ENCODE assay signal across 1 cellular context in the genomic region with DNA sequence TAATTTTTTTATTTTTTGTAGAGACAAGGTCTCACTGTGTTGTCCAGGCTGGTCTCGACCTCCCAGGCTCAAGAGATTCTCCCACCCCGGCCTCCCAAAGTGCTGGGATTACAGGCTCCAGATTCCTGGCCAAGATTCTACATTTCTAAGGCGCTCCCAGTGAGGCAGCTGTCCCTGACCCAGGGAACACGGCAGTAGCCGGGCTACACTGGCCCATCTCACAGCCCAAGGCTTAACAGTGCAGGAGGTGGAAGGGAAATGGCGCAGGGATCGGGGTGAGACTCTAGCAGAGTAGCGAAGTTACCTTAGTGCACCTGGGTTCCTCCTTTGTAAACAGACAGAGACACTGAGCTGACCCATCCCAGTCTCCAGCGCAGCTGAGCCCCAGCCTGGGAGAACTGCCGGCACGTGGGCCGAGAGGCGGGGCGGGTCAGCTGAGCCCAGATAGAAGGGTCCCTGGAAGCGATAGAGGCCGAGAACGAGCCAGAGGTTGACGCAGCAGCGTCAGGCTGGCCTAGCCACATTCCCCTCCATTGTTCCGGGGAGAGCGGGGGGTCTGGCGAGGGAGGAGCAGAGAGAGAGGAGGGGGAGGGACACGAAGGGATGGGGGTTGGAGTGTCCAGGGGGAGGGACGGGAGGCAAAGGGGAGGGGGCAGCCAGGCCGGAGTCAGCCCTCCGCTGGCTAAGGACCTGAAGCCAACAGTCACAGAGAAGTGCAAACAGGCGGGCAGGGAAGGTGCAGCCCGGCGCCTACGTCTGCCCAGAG.
TF ChIP-seq lines count a peak whose summit lies in the region.

No MANE protein-coding gene starts in this region.

TF ChIP-seq in K562, 482 proteins besides CTCF, POLR2A, EP300 and RAD21 (continued from another document and continues in another):
- TF ChIP-seq CCNT2 (IDR thresholded peaks at IDR 0.05; ENCODE audit: borderline replicate concordance, extremely low read depth, insufficient read length, low read depth, low read length) (no peak), ZBED1 (IDR thresholded peaks at IDR 0.05) (no peak), POLR2G (IDR thresholded peaks at IDR 0.05; ENCODE audit: low read depth, low read length) (no peak), BDP1 (IDR thresholded peaks at IDR 0.05; ENCODE audit: insufficient read depth, insufficient read length) (no peak), ZBTB17 (CRISPR knock-in tag; IDR thresholded peaks at IDR 0.05) (no peak), TAF9B (IDR thresholded peaks at IDR 0.05; ENCODE audit: partially characterized antibody) (peak; percentile 42), DPF2 (IDR thresholded peaks at IDR 0.05) (no peak), KLF1 (tag; IDR thresholded peaks at IDR 0.05) (no peak), STAT5A (IDR thresholded peaks at IDR 0.05; ENCODE audit: borderline replicate concordance, low read length) (no peak), ZNF668 (CRISPR knock-in tag; IDR thresholded peaks at IDR 0.05) (no peak), MTA3 (IDR thresholded peaks at IDR 0.05; ENCODE audit: borderline replicate concordance) (no peak), ZNF224 (CRISPR knock-in tag; IDR thresholded peaks at IDR 0.05) (no peak), ZNF830 (CRISPR knock-in tag; IDR thresholded peaks at IDR 0.05) (no peak), ZNF79 (CRISPR knock-in tag; IDR thresholded peaks at IDR 0.05; ENCODE audit: low read depth) (no peak), KLF6 (CRISPR knock-in tag; IDR thresholded peaks at IDR 0.05; ENCODE audit: borderline replicate concordance) (no peak), ZNF764 (CRISPR knock-in tag; IDR thresholded peaks at IDR 0.05; ENCODE audit: low read depth) (no peak), ZNF3 (CRISPR knock-in tag; IDR thresholded peaks at IDR 0.05) (no peak), ZNF133 (CRISPR knock-in tag; IDR thresholded peaks at IDR 0.05) (no peak), FOXA1 (IDR thresholded peaks at IDR 0.05; ENCODE audit: borderline replicate concordance) (no peak), ARID1B (IDR thresholded peaks at IDR 0.05) (no peak)
- TF ChIP-seq, protein P1, sequence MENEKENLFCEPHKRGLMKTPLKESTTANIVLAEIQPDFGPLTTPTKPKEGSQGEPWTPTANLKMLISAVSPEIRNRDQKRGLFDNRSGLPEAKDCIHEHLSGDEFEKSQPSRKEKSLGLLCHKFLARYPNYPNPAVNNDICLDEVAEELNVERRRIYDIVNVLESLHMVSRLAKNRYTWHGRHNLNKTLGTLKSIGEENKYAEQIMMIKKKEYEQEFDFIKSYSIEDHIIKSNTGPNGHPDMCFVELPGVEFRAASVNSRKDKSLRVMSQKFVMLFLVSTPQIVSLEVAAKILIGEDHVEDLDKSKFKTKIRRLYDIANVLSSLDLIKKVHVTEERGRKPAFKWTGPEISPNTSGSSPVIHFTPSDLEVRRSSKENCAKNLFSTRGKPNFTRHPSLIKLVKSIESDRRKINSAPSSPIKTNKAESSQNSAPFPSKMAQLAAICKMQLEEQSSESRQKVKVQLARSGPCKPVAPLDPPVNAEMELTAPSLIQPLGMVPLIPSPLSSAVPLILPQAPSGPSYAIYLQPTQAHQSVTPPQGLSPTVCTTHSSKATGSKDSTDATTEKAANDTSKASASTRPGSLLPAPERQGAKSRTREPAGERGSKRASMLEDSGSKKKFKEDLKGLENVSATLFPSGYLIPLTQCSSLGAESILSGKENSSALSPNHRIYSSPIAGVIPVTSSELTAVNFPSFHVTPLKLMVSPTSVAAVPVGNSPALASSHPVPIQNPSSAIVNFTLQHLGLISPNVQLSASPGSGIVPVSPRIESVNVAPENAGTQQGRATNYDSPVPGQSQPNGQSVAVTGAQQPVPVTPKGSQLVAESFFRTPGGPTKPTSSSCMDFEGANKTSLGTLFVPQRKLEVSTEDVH (IDR thresholded peaks at IDR 0.05; ENCODE audit: low read depth, partially characterized antibody), result no peak
- TF ChIP-seq, protein P2, sequence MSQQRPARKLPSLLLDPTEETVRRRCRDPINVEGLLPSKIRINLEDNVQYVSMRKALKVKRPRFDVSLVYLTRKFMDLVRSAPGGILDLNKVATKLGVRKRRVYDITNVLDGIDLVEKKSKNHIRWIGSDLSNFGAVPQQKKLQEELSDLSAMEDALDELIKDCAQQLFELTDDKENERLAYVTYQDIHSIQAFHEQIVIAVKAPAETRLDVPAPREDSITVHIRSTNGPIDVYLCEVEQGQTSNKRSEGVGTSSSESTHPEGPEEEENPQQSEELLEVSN (IDR thresholded peaks at IDR 0.05; ENCODE audit: borderline replicate concordance in 1 of 2, extremely low read depth in 1 of 2, insufficient read depth in 1 of 2, insufficient read length in 1 of 2, low read depth in 1 of 2, low read length in 1 of 2, poor library complexity in 1 of 2, severe bottlenecking in 1 of 2), result peak; percentile 14 to 24
- TF ChIP-seq, protein P3, sequence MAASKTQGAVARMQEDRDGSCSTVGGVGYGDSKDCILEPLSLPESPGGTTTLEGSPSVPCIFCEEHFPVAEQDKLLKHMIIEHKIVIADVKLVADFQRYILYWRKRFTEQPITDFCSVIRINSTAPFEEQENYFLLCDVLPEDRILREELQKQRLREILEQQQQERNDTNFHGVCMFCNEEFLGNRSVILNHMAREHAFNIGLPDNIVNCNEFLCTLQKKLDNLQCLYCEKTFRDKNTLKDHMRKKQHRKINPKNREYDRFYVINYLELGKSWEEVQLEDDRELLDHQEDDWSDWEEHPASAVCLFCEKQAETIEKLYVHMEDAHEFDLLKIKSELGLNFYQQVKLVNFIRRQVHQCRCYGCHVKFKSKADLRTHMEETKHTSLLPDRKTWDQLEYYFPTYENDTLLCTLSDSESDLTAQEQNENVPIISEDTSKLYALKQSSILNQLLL (CRISPR knock-in tag; IDR thresholded peaks at IDR 0.05; ENCODE audit: borderline replicate concordance), result no peak
- TF ChIP-seq, protein P4, sequence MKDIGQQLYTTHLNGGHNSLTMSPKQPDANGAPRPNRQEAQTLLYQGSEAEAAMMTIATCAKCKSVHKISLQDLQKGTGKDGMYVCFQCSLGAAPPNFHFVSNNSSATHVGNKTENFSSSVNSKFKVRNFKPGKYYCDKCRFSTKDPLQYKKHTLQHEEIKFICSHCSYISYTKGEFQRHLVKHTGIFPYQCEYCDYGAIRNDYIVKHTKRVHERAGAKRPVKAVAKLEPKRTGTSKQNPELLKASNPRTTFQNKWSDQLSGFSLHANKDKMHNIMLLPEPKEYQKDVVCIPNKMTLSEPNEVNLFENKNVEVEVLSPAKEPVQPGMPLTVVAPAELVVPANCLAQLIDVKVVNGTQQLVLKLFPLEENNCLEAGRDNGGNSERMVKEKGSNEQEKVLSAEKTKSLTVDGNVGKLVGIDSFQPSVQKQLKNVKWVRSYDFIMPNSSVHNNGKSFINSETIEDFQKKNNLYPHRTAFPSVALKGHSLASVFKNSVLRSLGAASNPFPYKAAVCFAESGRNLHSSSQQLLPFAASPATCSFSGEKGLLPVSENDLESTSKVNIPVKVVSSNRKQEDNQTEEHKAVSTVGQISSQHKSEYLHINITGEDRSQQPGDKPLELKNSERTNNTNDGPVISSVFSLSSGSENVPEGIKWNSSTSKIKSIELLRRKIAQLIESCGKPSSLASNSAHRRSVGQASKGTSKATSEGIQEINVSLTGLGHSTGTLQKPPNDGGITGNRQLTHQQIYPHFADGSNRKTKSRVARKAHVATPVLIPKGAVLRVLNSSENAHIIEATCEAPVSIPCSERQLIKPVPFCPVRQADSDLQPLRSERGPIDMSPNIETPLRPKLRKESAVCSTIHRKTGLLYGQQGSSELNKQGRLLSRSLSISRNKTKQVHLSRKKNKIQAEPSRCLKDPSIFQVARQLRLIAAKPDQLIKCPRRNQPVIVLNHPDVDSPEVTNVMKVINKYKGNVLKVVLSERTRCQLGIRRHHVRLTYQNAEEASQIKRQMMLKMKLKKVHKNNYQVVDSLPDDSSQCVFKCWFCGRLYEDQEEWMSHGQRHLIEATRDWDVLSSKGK (CRISPR knock-in tag; IDR thresholded peaks at IDR 0.05), result no peak
- TF ChIP-seq, protein P5, sequence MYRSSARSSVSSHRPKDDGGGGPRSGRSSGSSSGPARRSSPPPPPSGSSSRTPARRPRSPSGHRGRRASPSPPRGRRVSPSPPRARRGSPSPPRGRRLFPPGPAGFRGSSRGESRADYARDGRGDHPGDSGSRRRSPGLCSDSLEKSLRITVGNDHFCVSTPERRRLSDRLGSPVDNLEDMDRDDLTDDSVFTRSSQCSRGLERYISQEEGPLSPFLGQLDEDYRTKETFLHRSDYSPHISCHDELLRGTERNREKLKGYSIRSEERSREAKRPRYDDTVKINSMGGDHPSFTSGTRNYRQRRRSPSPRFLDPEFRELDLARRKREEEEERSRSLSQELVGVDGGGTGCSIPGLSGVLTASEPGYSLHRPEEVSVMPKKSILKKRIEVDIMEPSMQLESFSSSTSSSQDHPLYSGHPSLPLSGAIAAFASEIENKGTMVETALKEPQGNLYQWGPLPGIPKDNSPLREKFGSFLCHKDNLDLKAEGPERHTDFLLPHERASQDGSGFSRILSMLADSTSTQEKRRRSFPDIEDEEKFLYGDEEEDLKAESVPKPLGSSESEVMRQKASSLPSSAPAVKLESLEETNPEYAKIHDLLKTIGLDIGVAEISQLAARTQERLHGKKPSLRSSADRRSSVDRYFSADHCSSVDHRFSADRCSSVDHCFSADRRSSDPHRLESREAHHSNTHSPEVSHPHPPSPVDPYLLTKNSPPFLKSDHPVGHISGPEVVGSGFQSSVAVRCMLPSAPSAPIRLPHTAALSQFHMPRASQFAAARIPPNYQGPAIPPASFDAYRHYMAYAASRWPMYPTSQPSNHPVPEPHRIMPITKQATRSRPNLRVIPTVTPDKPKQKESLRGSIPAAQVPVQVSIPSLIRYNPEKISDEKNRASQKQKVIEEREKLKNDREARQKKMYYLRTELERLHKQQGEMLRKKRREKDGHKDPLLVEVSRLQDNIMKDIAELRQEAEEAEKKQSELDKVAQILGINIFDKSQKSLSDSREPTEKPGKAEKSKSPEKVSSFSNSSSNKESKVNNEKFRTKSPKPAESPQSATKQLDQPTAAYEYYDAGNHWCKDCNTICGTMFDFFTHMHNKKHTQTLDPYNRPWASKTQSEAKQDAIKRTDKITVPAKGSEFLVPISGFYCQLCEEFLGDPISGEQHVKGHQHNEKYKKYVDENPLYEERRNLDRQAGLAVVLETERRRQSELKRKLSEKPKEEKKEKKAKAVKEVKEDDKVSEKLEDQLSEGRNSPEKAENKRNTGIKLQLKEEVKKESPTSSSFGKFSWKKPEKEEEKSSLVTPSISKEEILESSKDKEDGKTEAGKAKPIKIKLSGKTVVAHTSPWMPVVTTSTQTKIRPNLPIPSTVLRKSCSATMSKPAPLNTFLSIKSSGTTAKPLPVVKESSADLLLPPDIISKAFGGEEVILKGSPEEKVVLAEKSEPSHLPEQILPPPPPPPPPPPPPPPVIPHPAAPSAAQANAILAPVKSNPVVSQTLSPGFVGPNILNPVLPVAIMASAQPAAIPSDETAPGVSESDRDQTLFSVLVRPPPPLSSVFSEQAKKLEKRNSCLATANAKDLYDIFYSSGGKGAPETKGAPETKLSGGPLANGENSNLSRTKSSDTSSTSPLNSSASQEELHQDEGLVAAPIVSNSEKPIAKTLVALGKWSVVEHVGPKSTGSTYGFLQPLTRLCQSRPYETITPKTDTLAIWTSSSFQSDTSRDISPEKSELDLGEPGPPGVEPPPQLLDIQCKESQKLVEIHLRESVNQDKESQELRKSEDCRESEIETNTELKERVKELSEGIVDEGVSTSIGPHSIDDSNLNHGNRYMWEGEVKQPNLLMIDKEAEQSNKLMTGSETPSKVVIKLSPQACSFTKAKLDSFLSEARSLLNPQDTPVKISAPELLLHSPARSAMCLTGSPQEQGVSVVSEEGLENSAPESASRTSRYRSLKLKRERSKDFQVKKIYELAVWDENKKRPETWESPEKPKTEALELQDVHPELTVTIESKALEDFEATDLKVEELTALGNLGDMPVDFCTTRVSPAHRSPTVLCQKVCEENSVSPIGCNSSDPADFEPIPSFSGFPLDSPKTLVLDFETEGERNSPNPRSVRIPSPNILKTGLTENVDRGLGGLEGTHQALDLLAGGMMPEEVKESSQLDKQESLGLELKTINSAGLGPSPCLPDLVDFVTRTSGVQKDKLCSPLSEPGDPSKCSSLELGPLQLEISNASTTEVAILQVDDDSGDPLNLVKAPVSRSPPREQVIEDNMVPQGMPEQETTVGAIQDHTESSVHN (IDR thresholded peaks at IDR 0.05; ENCODE audit: borderline replicate concordance in 1 of 2, low read depth in 1 of 2), result no peak
- TF ChIP-seq, protein P6, sequence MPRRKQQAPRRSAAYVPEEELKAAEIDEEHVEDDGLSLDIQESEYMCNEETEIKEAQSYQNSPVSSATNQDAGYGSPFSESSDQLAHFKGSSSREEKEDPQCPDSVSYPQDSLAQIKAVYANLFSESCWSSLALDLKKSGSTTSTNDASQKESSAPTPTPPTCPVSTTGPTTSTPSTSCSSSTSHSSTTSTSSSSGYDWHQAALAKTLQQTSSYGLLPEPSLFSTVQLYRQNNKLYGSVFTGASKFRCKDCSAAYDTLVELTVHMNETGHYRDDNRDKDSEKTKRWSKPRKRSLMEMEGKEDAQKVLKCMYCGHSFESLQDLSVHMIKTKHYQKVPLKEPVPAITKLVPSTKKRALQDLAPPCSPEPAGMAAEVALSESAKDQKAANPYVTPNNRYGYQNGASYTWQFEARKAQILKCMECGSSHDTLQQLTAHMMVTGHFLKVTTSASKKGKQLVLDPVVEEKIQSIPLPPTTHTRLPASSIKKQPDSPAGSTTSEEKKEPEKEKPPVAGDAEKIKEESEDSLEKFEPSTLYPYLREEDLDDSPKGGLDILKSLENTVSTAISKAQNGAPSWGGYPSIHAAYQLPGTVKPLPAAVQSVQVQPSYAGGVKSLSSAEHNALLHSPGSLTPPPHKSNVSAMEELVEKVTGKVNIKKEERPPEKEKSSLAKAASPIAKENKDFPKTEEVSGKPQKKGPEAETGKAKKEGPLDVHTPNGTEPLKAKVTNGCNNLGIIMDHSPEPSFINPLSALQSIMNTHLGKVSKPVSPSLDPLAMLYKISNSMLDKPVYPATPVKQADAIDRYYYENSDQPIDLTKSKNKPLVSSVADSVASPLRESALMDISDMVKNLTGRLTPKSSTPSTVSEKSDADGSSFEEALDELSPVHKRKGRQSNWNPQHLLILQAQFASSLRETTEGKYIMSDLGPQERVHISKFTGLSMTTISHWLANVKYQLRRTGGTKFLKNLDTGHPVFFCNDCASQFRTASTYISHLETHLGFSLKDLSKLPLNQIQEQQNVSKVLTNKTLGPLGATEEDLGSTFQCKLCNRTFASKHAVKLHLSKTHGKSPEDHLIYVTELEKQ (CRISPR knock-in tag; IDR thresholded peaks at IDR 0.05), result no peak
- TF ChIP-seq, protein P7, sequence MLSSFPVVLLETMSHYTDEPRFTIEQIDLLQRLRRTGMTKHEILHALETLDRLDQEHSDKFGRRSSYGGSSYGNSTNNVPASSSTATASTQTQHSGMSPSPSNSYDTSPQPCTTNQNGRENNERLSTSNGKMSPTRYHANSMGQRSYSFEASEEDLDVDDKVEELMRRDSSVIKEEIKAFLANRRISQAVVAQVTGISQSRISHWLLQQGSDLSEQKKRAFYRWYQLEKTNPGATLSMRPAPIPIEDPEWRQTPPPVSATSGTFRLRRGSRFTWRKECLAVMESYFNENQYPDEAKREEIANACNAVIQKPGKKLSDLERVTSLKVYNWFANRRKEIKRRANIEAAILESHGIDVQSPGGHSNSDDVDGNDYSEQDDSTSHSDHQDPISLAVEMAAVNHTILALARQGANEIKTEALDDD (IDR thresholded peaks at IDR 0.05), result no peak
